ENCODE assay signal across 13 cellular contexts in the genomic region with DNA sequence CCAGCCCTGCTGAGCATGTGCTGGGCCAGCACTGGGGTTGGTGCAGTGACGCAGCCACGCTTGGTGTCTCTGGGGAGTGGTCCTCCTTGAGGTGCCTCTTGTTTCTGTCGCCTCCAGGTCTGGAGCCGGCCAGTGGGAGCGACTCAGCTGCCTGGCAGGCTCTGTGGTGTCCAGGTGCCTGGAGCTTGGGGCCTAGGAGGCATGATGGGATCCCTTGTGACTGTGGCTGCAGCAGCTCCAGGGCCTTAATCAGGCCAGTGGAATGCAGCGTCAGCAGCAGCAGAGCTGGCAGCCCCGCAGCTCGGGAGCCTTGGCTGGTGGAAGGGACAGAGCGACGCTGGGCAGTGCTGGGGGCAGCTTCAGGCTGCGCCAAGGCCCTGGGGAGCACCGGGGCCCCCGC.
DNase-seq lines count a peak whose midpoint lies in the region; ATAC-seq and TF ChIP-seq lines count a peak whose summit lies in the region.
"Had no signal": no experiment of that assay in that cellular context is flagged by ENCODE, and none has a peak within 500 bp of the region (broad histone marks: within the 10 kb centered on the region; RNA-seq: fewer than 3 reads in every experiment).

No MANE protein-coding gene starts in this region.

- H3K27ac ChIP-seq in HUES48 (ENCODE audit: low read depth, low read length) = peak overlapping the region; percentile 2
- peak overlapping the region; percentile 21 to 65 (median 59) for H3K27ac ChIP-seq in esophagus muscularis mucosa (replicated peaks in 1 of 4)
- peak overlapping the region; percentile 12 for H3K27ac ChIP-seq in suprapubic skin
- H3K27ac ChIP-seq: SK-N-MC had no signal

- TF ChIP-seq EP300 in esophagus muscularis mucosa (IDR thresholded peaks at IDR 0.05) (no peak), suprapubic skin (IDR thresholded peaks at IDR 0.05) (no peak)

- H3K9me3 Mint-ChIP-seq in activated T-cell treated with anti-CD3 and anti-CD28 coated beads, Interleukin-2, amount 50 U/mL, for 72 hours = peaks cover 8 to 12% of the 10 kb centered on the region in 2 donors
- peaks cover 19% of the 10 kb centered on the region for H3K9me3 Mint-ChIP-seq in activated naive CD8-positive, alpha-beta T cell treated with anti-CD3 and anti-CD28 coated beads for 36 hours

- no peak for ATAC-seq in activated T-cell treated with anti-CD3 and anti-CD28 coated beads, Interleukin-2, amount 50 U/mL, for 72 hours (replicated peaks in 1 of 2)

- H3K27me3 ChIP-seq in HUES48 (ENCODE audit: control insufficient read depth, insufficient read depth, low read length) = no peaks in the 10 kb centered on the region
- H3K27me3 ChIP-seq in esophagus muscularis mucosa = no peaks in the 10 kb centered on the region
- H3K27me3 ChIP-seq in suprapubic skin = no peaks in the 10 kb centered on the region

- TF ChIP-seq CTCF in esophagus muscularis mucosa (IDR thresholded peaks at IDR 0.05) (no peak), suprapubic skin (IDR thresholded peaks at IDR 0.05) (no peak)

- H3K4me1 Mint-ChIP-seq in activated T-cell treated with anti-CD3 and anti-CD28 coated beads, Interleukin-2, amount 50 U/mL, for 72 hours (ENCODE audit: low read depth) = no peaks in the 10 kb centered on the region
- H3K4me1 Mint-ChIP-seq in activated naive CD8-positive, alpha-beta T cell treated with anti-CD3 and anti-CD28 coated beads for 36 hours = no peaks in the 10 kb centered on the region

- intact Hi-C loops in esophagus muscularis mucosa (cut with DNase I) = no loop called here

- WGBS in esophagus muscularis mucosa = 100% methylated on average over 1 of the region's 13 CpGs
- WGBS in suprapubic skin = 64% methylated on average over 6 of the region's 13 CpGs

- no peak for TF ChIP-seq POLR2A in esophagus muscularis mucosa (IDR thresholded peaks at IDR 0.05; ENCODE audit: low read depth)
- TF ChIP-seq POLR2A in suprapubic skin (IDR thresholded peaks at IDR 0.05) = no peak

- H3K27me3 Mint-ChIP-seq in activated T-cell treated with anti-CD3 and anti-CD28 coated beads, Interleukin-2, amount 50 U/mL, for 72 hours (ENCODE audit: low read depth) = peaks cover 6% of the 10 kb centered on the region
- no peaks in the 10 kb centered on the region for H3K27me3 Mint-ChIP-seq in activated naive CD8-positive, alpha-beta T cell treated with anti-CD3 and anti-CD28 coated beads for 36 hours

- peaks cover 5% of the 10 kb centered on the region; the same call in 1 of the 2 replicates for H3K36me3 ChIP-seq in HUES48 (ENCODE audit: control insufficient read depth, insufficient read depth, low read length)
- peaks cover 0 to 27% (median 5%) of the 10 kb centered on the region in 4 donors for H3K36me3 ChIP-seq in esophagus muscularis mucosa
- H3K36me3 ChIP-seq in suprapubic skin = no peaks in the 10 kb centered on the region

- H3K4me3 ChIP-seq in HUES48 (ENCODE audit: low read depth, low read length) = no peak overlapping the region
- H3K4me3 ChIP-seq in esophagus muscularis mucosa = no peak overlapping the region
- H3K4me3 ChIP-seq in suprapubic skin = no peak overlapping the region
- H3K4me3 ChIP-seq: SK-N-MC had no signal

- H3K9ac ChIP-seq in HUES48 (ENCODE audit: low read depth, low read length) = no peak overlapping the region

- no peak overlapping the region for H3K4me3 Mint-ChIP-seq in activated T-cell treated with anti-CD3 and anti-CD28 coated beads, Interleukin-2, amount 50 U/mL, for 72 hours
- no peak overlapping the region for H3K4me3 Mint-ChIP-seq in activated naive CD8-positive, alpha-beta T cell treated with anti-CD3 and anti-CD28 coated beads for 36 hours
- H3K4me3 Mint-ChIP-seq: dendritic cell treated with granulocyte-macrophage colony-stimulating factor and Interleukin-4, amounts not matched to agents 40 ng/mL and 50 ng/mL, for 4 days had no signal

- no peak overlapping the region for H3K27ac Mint-ChIP-seq in activated T-cell treated with anti-CD3 and anti-CD28 coated beads, Interleukin-2, amount 50 U/mL, for 72 hours
- no peak overlapping the region for H3K27ac Mint-ChIP-seq in activated naive CD8-positive, alpha-beta T cell treated with anti-CD3 and anti-CD28 coated beads for 36 hours
- H3K27ac Mint-ChIP-seq: dendritic cell treated with granulocyte-macrophage colony-stimulating factor and Interleukin-4, amounts not matched to agents 40 ng/mL and 50 ng/mL, for 4 days had no signal

- no peaks in the 10 kb centered on the region; the same call in 1 of the 2 replicates for H3K9me3 ChIP-seq in HUES48 (ENCODE audit: control insufficient read depth, insufficient read depth, low read length)
- peaks cover 0 to 32% (median 16%) of the 10 kb centered on the region in 4 donors for H3K9me3 ChIP-seq in esophagus muscularis mucosa
- H3K9me3 ChIP-seq in suprapubic skin = peaks cover 6% of the 10 kb centered on the region

- DNase-seq in esophagus muscularis mucosa (ENCODE audit: extremely low spot score) = no peak
- DNase-seq in medulla oblongata (ENCODE audit: extremely low spot score) = peak; percentile 68
- DNase-seq in suprapubic skin (ENCODE audit: low spot score in 2 of 2) = no peak
- DNase-seq in HuH-7.5 (ENCODE audit: low spot score) = no peak
- DNase-seq in NCI-H345 (lab: John Stamatoyannopoulos, UW) = no peak
- no peak for DNase-seq in activated T-cell treated with anti-CD3 and anti-CD28 coated beads, Interleukin-2, amount 50 U/mL, for 72 hours
- no peak for DNase-seq in activated naive CD8-positive, alpha-beta T cell treated with anti-CD3 and anti-CD28 coated beads for 36 hours
- DNase-seq: activated CD4-positive, alpha-beta T cell treated with anti-CD3 and anti-CD28 coated beads for 1 hour; NCI-H446 treated with DMSO at 0.1 percent for 48 hours; stimulated activated CD4-positive, alpha-beta T cell treated with anti-CD3 and anti-CD28 coated beads, Interleukin-12 subunit alpha, Interleukin-12 subunit beta, amount 100 ng/mL, for 4 hours had no signal

- H3K4me1 ChIP-seq in HUES48 (ENCODE audit: control insufficient read depth, insufficient read depth, low read length) (peaks cover 4% of the 10 kb centered on the region; the same call in 1 of the 2 replicates), esophagus muscularis mucosa (peaks cover 0 to 11% (median 9%) of the 10 kb centered on the region in 4 donors), suprapubic skin (no peaks in the 10 kb centered on the region)

- peaks cover 5 to 11% of the 10 kb centered on the region in 2 donors for H3K36me3 Mint-ChIP-seq in activated T-cell treated with anti-CD3 and anti-CD28 coated beads, Interleukin-2, amount 50 U/mL, for 72 hours (ENCODE audit: insufficient read depth in 2 of 2)
- peaks cover 3% of the 10 kb centered on the region for H3K36me3 Mint-ChIP-seq in activated naive CD8-positive, alpha-beta T cell treated with anti-CD3 and anti-CD28 coated beads for 36 hours

Comparison
In these comparisons a context has a peak if more than half of its experiments do, and no peak if none do; other contexts are left out.
1. H3K27ac ChIP-seq: peak in every context shown above with its lines; median percentile 59 in esophagus muscularis mucosa; 12 in suprapubic skin; 2 in HUES48.